9 cellular contexts compared by ENCODE assay signal in genomic region chr3:61562042-61562809, GRCh38. TPM values are rescaled to one million over a fixed set of nuclear protein-coding genes. Genes with fewer than 3 reads are reported as not detected.
DNase-seq lines count a peak whose midpoint lies in the region; ATAC-seq and TF ChIP-seq lines count a peak whose summit lies in the region.
"Had no signal": no experiment of that assay in that cellular context is flagged by ENCODE, and none has a peak within 500 bp of the region (broad histone marks: within the 10 kb centered on the region; RNA-seq: fewer than 3 reads in every experiment).

No MANE protein-coding gene starts in this region.

- H3K27ac ChIP-seq in WERI-Rb-1 (peak overlapping the region; percentile 95), right atrium auricular region (peak overlapping the region; percentile 95 to 98), sigmoid colon (peak overlapping the region; percentile 94 to 98 (median 94))

- peaks cover 0 to 21% of the 10 kb centered on the region in 2 donors for H3K4me1 ChIP-seq in right atrium auricular region
- H3K4me1 ChIP-seq in sigmoid colon = peaks cover 0 to 22% (median 15%) of the 10 kb centered on the region in 4 donors

- TF ChIP-seq POLR2A in sigmoid colon (IDR thresholded peaks at IDR 0.05) = no peak

- peak overlapping the region; percentile 51 for H3K4me3 Mint-ChIP-seq in activated CD4-positive, alpha-beta T cell treated with anti-CD3 and anti-CD28 coated beads, Interleukin-2, amount 10 ng/mL, durations not matched to agents 7 days and 5 days
- no peak overlapping the region for H3K4me3 Mint-ChIP-seq in activated CD4-positive, alpha-beta memory T cell treated with anti-CD3 and anti-CD28 coated beads, Interleukin-2, amount 10 ng/mL, durations not matched to agents 7 days and 5 days

- H3K4me3 ChIP-seq in WERI-Rb-1 (ENCODE audit: low read depth, low read length) (peak overlapping the region; percentile 75), right atrium auricular region (peak overlapping the region; percentile 78 to 90), sigmoid colon (peak overlapping the region; percentile 85 to 93 (median 90))

- no peak for TF ChIP-seq EP300 in sigmoid colon (IDR thresholded peaks at IDR 0.05)

- POLR2A ChIA-PET in activated CD4-positive, alpha-beta T cell treated with anti-CD3 and anti-CD28 coated beads, Interleukin-2, amount 10 ng/mL, durations not matched to agents 7 days and 5 days (lab: Charles Lee) = no interaction called here
- POLR2A ChIA-PET in activated CD4-positive, alpha-beta memory T cell treated with anti-CD3 and anti-CD28 coated beads, Interleukin-2, amount 10 ng/mL, durations not matched to agents 7 days and 5 days (lab: Charles Lee) = no interaction called here

- CTCF ChIA-PET in activated CD4-positive, alpha-beta T cell treated with anti-CD3 and anti-CD28 coated beads, Interleukin-2, amount 10 ng/mL, durations not matched to agents 7 days and 5 days (lab: Charles Lee) = no interaction called here
- CTCF ChIA-PET in activated CD4-positive, alpha-beta memory T cell treated with anti-CD3 and anti-CD28 coated beads, Interleukin-2, amount 10 ng/mL, durations not matched to agents 7 days and 5 days (lab: Charles Lee) = no interaction called here

- peaks cover 10% of the 10 kb centered on the region for H3K4me1 Mint-ChIP-seq in activated CD4-positive, alpha-beta T cell treated with anti-CD3 and anti-CD28 coated beads, Interleukin-2, amount 10 ng/mL, durations not matched to agents 7 days and 5 days
- peaks cover 12% of the 10 kb centered on the region for H3K4me1 Mint-ChIP-seq in activated CD4-positive, alpha-beta memory T cell treated with anti-CD3 and anti-CD28 coated beads, Interleukin-2, amount 10 ng/mL, durations not matched to agents 7 days and 5 days

- no peak overlapping the region for H3K27ac Mint-ChIP-seq in activated CD4-positive, alpha-beta T cell treated with anti-CD3 and anti-CD28 coated beads, Interleukin-2, amount 10 ng/mL, durations not matched to agents 7 days and 5 days
- H3K27ac Mint-ChIP-seq in activated CD4-positive, alpha-beta memory T cell treated with anti-CD3 and anti-CD28 coated beads, Interleukin-2, amount 10 ng/mL, durations not matched to agents 7 days and 5 days = no peak overlapping the region
- H3K27ac Mint-ChIP-seq: activated naive CD4-positive, alpha-beta T cell treated with anti-CD3 and anti-CD28 coated beads, Interleukin-2, amount 50 U/mL, for 72 hours had no signal

- 1% methylated on average over 69 of the region's 69 CpGs for WGBS in sigmoid colon, 2 donors

- intact Hi-C loops in sigmoid colon (cut with DNase I) = loop anchor here (5.0 to 10.0 kb wide), 4 partner anchors 75 to 295 kb away; no protein-coding TSS in a partner anchor

- peaks cover 73% of the 10 kb centered on the region for H3K27me3 Mint-ChIP-seq in activated CD4-positive, alpha-beta T cell treated with anti-CD3 and anti-CD28 coated beads, Interleukin-2, amount 10 ng/mL, durations not matched to agents 7 days and 5 days
- H3K27me3 Mint-ChIP-seq in activated CD4-positive, alpha-beta memory T cell treated with anti-CD3 and anti-CD28 coated beads, Interleukin-2, amount 10 ng/mL, durations not matched to agents 7 days and 5 days = peaks cover 52% of the 10 kb centered on the region

- ATAC-seq in HG03196 (IDR thresholded peaks at IDR 0.05; ENCODE audit: unreplicated experiment) = no peak

- H3K9me3 Mint-ChIP-seq in activated CD4-positive, alpha-beta T cell treated with anti-CD3 and anti-CD28 coated beads, Interleukin-2, amount 10 ng/mL, durations not matched to agents 7 days and 5 days = no peaks in the 10 kb centered on the region
- no peaks in the 10 kb centered on the region for H3K9me3 Mint-ChIP-seq in activated CD4-positive, alpha-beta memory T cell treated with anti-CD3 and anti-CD28 coated beads, Interleukin-2, amount 10 ng/mL, durations not matched to agents 7 days and 5 days
- H3K9me3 Mint-ChIP-seq: activated naive CD4-positive, alpha-beta T cell treated with anti-CD3 and anti-CD28 coated beads, Interleukin-2, amount 50 U/mL, for 72 hours had no signal

- DNase-seq in activated CD4-positive, alpha-beta T cell treated with anti-CD3 and anti-CD28 coated beads, Interleukin-2, amount 10 ng/mL, durations not matched to agents 7 days and 5 days = no peak
- no peak for DNase-seq in activated CD4-positive, alpha-beta T cell treated with anti-CD3 and anti-CD28 coated beads for 4 hours
- DNase-seq in WERI-Rb-1 (peak; percentile 14), right atrium auricular region (ENCODE audit: low spot score) (no peak), sigmoid colon (peak; percentile 65), GOT3 (lab: John Stamatoyannopoulos, UW) (no peak)
- no peak for DNase-seq in activated CD4-positive, alpha-beta memory T cell treated with anti-CD3 and anti-CD28 coated beads, Interleukin-2, amount 10 ng/mL, durations not matched to agents 7 days and 5 days

- no peaks in the 10 kb centered on the region for H3K36me3 Mint-ChIP-seq in activated CD4-positive, alpha-beta T cell treated with anti-CD3 and anti-CD28 coated beads, Interleukin-2, amount 10 ng/mL, durations not matched to agents 7 days and 5 days (ENCODE audit: low read depth)
- H3K36me3 Mint-ChIP-seq in activated CD4-positive, alpha-beta memory T cell treated with anti-CD3 and anti-CD28 coated beads, Interleukin-2, amount 10 ng/mL, durations not matched to agents 7 days and 5 days (ENCODE audit: low read depth) = peaks cover 3% of the 10 kb centered on the region

- H3K27me3 ChIP-seq in WERI-Rb-1 (ENCODE audit: insufficient read depth, low read depth, severe bottlenecking) = no peaks in the 10 kb centered on the region
- H3K27me3 ChIP-seq in right atrium auricular region = no peaks in the 10 kb centered on the region
- H3K27me3 ChIP-seq in sigmoid colon = no peaks in the 10 kb centered on the region

- TF ChIP-seq CTCF in WERI-Rb-1 (IDR thresholded peaks at IDR 0.05; ENCODE audit: low read depth, low read length) = no peak
- no peak for TF ChIP-seq CTCF in right atrium auricular region (IDR thresholded peaks at IDR 0.05)
- TF ChIP-seq CTCF in sigmoid colon (IDR thresholded peaks at IDR 0.05) = no peak

- H3K9me3 ChIP-seq in WERI-Rb-1 (ENCODE audit: severe bottlenecking) (peaks cover 9% of the 10 kb centered on the region), right atrium auricular region (peaks cover 0 to 7% of the 10 kb centered on the region in 2 donors), sigmoid colon (no peaks in the 10 kb centered on the region)

- H3K36me3 ChIP-seq in WERI-Rb-1 (peaks cover 27% of the 10 kb centered on the region), right atrium auricular region (no peaks in the 10 kb centered on the region), sigmoid colon (no peaks in the 10 kb centered on the region)

RNA-seq across cellular contexts. Expression of gene PTPRG, which starts 0.9 kb away (rescaled TPM):
- not detected for total RNA-seq in activated CD4-positive, alpha-beta T cell treated with anti-CD3 and anti-CD28 coated beads, Interleukin-2, amount 10 ng/mL, durations not matched to agents 7 days and 5 days
- total RNA-seq in right atrium auricular region (10 to 100 TPM; 33.9 to 39.2 TPM), sigmoid colon (10 to 100 TPM; 62.7 to 76.3 (median 73.7) TPM)
- 1 to 10 TPM in 2 of 3 donors, under 1 TPM in 1; 0.69 to 8.7 (median 1.2) TPM for polyA plus RNA-seq in sigmoid colon
- under 1 TPM; 0.13 to 0.15 TPM for total RNA-seq in activated CD4-positive, alpha-beta memory T cell treated with anti-CD3 and anti-CD28 coated beads, Interleukin-2, amount 10 ng/mL, durations not matched to agents 7 days and 5 days

Comparison
In these comparisons a context has a peak if more than half of its experiments do, and no peak if none do; other contexts are left out.
1. DNase-seq: peak in WERI-Rb-1 (single experiment) and sigmoid colon (single experiment); none in activated CD4-positive, alpha-beta T cell treated with anti-CD3 and anti-CD28 coated beads, Interleukin-2, amount 10 ng/mL, durations not matched to agents 7 days and 5 days (single experiment), activated CD4-positive, alpha-beta T cell treated with anti-CD3 and anti-CD28 coated beads for 4 hours (0 of 2), right atrium auricular region (single experiment), GOT3 (single experiment) and activated CD4-positive, alpha-beta memory T cell treated with anti-CD3 and anti-CD28 coated beads, Interleukin-2, amount 10 ng/mL, durations not matched to agents 7 days and 5 days (single experiment).
2. RNA of gene PTPRG, which starts 0.9 kb away (total RNA-seq): 62.7 to 76.3 TPM in sigmoid colon and 33.9 to 39.2 TPM in right atrium auricular region; 0.13 to 0.15 TPM in activated CD4-positive, alpha-beta memory T cell treated with anti-CD3 and anti-CD28 coated beads, Interleukin-2, amount 10 ng/mL, durations not matched to agents 7 days and 5 days and not detected in activated CD4-positive, alpha-beta T cell treated with anti-CD3 and anti-CD28 coated beads, Interleukin-2, amount 10 ng/mL, durations not matched to agents 7 days and 5 days; every median in the first group is over 10 times any median in the second.
3. Peak in every context shown above with its lines, with median percentiles within 50 percentile points of each other: H3K27ac ChIP-seq and H3K4me3 ChIP-seq.